2 cellular contexts compared by ENCODE assay signal in the genomic region with DNA sequence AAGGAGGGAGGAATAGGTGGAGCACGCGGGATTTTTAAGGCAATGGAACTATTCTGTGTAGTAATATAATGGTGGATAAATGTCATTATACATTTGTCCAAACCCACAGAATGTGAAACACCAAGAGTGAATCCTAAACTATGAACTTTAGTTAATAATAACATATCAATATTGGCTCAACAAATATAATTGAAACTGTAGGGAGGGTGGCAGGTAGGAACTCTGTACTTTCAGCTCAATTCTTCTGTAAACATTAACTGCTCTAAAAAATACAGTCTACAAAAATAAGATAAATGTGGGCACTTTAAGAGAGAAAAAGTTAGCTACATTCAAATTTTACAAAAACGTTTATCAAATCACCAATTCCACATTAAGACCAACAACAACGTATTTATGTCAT.
TF ChIP-seq lines count a peak whose summit lies in the region.

No MANE protein-coding gene starts in this region.

TF ChIP-seq in K562, 482 proteins besides CTCF, POLR2A, EP300 and RAD21 (continued from another document):
- no peak for TF ChIP-seq ZNF668 (CRISPR knock-in tag; IDR thresholded peaks at IDR 0.05)
- TF ChIP-seq, protein P1, sequence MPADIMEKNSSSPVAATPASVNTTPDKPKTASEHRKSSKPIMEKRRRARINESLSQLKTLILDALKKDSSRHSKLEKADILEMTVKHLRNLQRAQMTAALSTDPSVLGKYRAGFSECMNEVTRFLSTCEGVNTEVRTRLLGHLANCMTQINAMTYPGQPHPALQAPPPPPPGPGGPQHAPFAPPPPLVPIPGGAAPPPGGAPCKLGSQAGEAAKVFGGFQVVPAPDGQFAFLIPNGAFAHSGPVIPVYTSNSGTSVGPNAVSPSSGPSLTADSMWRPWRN (IDR thresholded peaks at IDR 0.05; ENCODE audit: low read depth): no peak

TF ChIP-seq in HepG2, 621 proteins besides CTCF, POLR2A, EP300 and RAD21 (continued from another document):
- TF ChIP-seq, protein P2, sequence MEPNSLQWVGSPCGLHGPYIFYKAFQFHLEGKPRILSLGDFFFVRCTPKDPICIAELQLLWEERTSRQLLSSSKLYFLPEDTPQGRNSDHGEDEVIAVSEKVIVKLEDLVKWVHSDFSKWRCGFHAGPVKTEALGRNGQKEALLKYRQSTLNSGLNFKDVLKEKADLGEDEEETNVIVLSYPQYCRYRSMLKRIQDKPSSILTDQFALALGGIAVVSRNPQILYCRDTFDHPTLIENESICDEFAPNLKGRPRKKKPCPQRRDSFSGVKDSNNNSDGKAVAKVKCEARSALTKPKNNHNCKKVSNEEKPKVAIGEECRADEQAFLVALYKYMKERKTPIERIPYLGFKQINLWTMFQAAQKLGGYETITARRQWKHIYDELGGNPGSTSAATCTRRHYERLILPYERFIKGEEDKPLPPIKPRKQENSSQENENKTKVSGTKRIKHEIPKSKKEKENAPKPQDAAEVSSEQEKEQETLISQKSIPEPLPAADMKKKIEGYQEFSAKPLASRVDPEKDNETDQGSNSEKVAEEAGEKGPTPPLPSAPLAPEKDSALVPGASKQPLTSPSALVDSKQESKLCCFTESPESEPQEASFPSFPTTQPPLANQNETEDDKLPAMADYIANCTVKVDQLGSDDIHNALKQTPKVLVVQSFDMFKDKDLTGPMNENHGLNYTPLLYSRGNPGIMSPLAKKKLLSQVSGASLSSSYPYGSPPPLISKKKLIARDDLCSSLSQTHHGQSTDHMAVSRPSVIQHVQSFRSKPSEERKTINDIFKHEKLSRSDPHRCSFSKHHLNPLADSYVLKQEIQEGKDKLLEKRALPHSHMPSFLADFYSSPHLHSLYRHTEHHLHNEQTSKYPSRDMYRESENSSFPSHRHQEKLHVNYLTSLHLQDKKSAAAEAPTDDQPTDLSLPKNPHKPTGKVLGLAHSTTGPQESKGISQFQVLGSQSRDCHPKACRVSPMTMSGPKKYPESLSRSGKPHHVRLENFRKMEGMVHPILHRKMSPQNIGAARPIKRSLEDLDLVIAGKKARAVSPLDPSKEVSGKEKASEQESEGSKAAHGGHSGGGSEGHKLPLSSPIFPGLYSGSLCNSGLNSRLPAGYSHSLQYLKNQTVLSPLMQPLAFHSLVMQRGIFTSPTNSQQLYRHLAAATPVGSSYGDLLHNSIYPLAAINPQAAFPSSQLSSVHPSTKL (CRISPR knock-in tag; IDR thresholded peaks at IDR 0.05): 0 out of 2 replicates have a peak, but pooled peaks have one; percentile 18
- TF ChIP-seq ZFY (CRISPR knock-in tag; IDR thresholded peaks at IDR 0.05): no peak
- TF ChIP-seq, protein P3, sequence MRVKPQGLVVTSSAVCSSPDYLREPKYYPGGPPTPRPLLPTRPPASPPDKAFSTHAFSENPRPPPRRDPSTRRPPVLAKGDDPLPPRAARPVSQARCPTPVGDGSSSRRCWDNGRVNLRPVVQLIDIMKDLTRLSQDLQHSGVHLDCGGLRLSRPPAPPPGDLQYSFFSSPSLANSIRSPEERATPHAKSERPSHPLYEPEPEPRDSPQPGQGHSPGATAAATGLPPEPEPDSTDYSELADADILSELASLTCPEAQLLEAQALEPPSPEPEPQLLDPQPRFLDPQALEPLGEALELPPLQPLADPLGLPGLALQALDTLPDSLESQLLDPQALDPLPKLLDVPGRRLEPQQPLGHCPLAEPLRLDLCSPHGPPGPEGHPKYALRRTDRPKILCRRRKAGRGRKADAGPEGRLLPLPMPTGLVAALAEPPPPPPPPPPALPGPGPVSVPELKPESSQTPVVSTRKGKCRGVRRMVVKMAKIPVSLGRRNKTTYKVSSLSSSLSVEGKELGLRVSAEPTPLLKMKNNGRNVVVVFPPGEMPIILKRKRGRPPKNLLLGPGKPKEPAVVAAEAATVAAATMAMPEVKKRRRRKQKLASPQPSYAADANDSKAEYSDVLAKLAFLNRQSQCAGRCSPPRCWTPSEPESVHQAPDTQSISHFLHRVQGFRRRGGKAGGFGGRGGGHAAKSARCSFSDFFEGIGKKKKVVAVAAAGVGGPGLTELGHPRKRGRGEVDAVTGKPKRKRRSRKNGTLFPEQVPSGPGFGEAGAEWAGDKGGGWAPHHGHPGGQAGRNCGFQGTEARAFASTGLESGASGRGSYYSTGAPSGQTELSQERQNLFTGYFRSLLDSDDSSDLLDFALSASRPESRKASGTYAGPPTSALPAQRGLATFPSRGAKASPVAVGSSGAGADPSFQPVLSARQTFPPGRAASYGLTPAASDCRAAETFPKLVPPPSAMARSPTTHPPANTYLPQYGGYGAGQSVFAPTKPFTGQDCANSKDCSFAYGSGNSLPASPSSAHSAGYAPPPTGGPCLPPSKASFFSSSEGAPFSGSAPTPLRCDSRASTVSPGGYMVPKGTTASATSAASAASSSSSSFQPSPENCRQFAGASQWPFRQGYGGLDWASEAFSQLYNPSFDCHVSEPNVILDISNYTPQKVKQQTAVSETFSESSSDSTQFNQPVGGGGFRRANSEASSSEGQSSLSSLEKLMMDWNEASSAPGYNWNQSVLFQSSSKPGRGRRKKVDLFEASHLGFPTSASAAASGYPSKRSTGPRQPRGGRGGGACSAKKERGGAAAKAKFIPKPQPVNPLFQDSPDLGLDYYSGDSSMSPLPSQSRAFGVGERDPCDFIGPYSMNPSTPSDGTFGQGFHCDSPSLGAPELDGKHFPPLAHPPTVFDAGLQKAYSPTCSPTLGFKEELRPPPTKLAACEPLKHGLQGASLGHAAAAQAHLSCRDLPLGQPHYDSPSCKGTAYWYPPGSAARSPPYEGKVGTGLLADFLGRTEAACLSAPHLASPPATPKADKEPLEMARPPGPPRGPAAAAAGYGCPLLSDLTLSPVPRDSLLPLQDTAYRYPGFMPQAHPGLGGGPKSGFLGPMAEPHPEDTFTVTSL (CRISPR knock-in tag; IDR thresholded peaks at IDR 0.05; ENCODE audit: borderline replicate concordance): peak; percentile 60; the same call in 1 of the 2 replicates
- TF ChIP-seq, protein P4, sequence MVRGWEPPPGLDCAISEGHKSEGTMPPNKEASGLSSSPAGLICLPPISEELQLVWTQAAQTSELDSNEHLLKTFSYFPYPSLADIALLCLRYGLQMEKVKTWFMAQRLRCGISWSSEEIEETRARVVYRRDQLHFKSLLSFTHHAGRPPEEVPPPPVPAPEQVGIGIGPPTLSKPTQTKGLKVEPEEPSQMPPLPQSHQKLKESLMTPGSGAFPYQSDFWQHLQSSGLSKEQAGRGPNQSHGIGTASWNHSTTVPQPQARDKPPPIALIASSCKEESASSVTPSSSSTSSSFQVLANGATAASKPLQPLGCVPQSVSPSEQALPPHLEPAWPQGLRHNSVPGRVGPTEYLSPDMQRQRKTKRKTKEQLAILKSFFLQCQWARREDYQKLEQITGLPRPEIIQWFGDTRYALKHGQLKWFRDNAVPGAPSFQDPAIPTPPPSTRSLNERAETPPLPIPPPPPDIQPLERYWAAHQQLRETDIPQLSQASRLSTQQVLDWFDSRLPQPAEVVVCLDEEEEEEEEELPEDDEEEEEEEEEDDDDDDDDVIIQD (CRISPR knock-in tag; IDR thresholded peaks at IDR 0.05; ENCODE audit: low read depth): 0 out of 2 replicates have a peak, but pooled peaks have one; percentile 16
- no peak for TF ChIP-seq SOX13 (IDR thresholded peaks at IDR 0.05)
- 0 out of 4 replicates have a peak, but pooled peaks of 1 of the 2 experiments have one; percentile 10 for TF ChIP-seq SOX13 (CRISPR knock-in tag; conservative IDR thresholded peaks at IDR 0.05 in 1 of 2, IDR thresholded peaks at IDR 0.05 in 1 of 2)
- TF ChIP-seq HNF4A (CRISPR knock-in tag; IDR thresholded peaks at IDR 0.05): peak; percentile 67
- 0 out of 2 replicates have a peak, but pooled peaks have one; percentile 26 for TF ChIP-seq ZNF264 (CRISPR knock-in tag; IDR thresholded peaks at IDR 0.05)
- no peak for TF ChIP-seq SAFB2 (CRISPR knock-in tag; IDR thresholded peaks at IDR 0.05; ENCODE audit: borderline replicate concordance, low read depth)
- TF ChIP-seq, protein P5, sequence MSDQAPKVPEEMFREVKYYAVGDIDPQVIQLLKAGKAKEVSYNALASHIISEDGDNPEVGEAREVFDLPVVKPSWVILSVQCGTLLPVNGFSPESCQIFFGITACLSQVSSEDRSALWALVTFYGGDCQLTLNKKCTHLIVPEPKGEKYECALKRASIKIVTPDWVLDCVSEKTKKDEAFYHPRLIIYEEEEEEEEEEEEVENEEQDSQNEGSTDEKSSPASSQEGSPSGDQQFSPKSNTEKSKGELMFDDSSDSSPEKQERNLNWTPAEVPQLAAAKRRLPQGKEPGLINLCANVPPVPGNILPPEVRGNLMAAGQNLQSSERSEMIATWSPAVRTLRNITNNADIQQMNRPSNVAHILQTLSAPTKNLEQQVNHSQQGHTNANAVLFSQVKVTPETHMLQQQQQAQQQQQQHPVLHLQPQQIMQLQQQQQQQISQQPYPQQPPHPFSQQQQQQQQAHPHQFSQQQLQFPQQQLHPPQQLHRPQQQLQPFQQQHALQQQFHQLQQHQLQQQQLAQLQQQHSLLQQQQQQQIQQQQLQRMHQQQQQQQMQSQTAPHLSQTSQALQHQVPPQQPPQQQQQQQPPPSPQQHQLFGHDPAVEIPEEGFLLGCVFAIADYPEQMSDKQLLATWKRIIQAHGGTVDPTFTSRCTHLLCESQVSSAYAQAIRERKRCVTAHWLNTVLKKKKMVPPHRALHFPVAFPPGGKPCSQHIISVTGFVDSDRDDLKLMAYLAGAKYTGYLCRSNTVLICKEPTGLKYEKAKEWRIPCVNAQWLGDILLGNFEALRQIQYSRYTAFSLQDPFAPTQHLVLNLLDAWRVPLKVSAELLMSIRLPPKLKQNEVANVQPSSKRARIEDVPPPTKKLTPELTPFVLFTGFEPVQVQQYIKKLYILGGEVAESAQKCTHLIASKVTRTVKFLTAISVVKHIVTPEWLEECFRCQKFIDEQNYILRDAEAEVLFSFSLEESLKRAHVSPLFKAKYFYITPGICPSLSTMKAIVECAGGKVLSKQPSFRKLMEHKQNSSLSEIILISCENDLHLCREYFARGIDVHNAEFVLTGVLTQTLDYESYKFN (CRISPR knock-in tag; conservative IDR thresholded peaks at IDR 0.05): peak; percentile 77
- no peak for TF ChIP-seq ZNF672 (CRISPR knock-in tag; IDR thresholded peaks at IDR 0.05)
- TF ChIP-seq, protein P6, sequence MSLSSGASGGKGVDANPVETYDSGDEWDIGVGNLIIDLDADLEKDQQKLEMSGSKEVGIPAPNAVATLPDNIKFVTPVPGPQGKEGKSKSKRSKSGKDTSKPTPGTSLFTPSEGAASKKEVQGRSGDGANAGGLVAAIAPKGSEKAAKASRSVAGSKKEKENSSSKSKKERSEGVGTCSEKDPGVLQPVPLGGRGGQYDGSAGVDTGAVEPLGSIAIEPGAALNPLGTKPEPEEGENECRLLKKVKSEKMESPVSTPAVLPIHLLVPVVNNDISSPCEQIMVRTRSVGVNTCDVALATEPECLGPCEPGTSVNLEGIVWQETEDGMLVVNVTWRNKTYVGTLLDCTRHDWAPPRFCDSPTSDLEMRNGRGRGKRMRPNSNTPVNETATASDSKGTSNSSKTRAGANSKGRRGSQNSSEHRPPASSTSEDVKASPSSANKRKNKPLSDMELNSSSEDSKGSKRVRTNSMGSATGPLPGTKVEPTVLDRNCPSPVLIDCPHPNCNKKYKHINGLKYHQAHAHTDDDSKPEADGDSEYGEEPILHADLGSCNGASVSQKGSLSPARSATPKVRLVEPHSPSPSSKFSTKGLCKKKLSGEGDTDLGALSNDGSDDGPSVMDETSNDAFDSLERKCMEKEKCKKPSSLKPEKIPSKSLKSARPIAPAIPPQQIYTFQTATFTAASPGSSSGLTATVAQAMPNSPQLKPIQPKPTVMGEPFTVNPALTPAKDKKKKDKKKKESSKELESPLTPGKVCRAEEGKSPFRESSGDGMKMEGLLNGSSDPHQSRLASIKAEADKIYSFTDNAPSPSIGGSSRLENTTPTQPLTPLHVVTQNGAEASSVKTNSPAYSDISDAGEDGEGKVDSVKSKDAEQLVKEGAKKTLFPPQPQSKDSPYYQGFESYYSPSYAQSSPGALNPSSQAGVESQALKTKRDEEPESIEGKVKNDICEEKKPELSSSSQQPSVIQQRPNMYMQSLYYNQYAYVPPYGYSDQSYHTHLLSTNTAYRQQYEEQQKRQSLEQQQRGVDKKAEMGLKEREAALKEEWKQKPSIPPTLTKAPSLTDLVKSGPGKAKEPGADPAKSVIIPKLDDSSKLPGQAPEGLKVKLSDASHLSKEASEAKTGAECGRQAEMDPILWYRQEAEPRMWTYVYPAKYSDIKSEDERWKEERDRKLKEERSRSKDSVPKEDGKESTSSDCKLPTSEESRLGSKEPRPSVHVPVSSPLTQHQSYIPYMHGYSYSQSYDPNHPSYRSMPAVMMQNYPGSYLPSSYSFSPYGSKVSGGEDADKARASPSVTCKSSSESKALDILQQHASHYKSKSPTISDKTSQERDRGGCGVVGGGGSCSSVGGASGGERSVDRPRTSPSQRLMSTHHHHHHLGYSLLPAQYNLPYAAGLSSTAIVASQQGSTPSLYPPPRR (CRISPR knock-in tag; IDR thresholded peaks at IDR 0.05; ENCODE audit: borderline replicate concordance): peak; percentile 49; the same call in 1 of the 2 replicates
- TF ChIP-seq ZNF138 (CRISPR knock-in tag; IDR thresholded peaks at IDR 0.05; ENCODE audit: low read depth): no peak
- peak; percentile 70; the same call in 1 of the 2 replicates for TF ChIP-seq ZNF263 (CRISPR knock-in tag; IDR thresholded peaks at IDR 0.05)
- 0 out of 2 replicates have a peak, but pooled peaks have one; percentile 33 for TF ChIP-seq FOXJ3 (CRISPR knock-in tag; IDR thresholded peaks at IDR 0.05; ENCODE audit: borderline replicate concordance)
- TF ChIP-seq ZNF3 (CRISPR knock-in tag; IDR thresholded peaks at IDR 0.05): no peak
- 0 out of 2 replicates have a peak, but pooled peaks have one; percentile 25 for TF ChIP-seq ZNF644 (CRISPR knock-in tag; IDR thresholded peaks at IDR 0.05; ENCODE audit: low read depth)
- TF ChIP-seq, protein P7, sequence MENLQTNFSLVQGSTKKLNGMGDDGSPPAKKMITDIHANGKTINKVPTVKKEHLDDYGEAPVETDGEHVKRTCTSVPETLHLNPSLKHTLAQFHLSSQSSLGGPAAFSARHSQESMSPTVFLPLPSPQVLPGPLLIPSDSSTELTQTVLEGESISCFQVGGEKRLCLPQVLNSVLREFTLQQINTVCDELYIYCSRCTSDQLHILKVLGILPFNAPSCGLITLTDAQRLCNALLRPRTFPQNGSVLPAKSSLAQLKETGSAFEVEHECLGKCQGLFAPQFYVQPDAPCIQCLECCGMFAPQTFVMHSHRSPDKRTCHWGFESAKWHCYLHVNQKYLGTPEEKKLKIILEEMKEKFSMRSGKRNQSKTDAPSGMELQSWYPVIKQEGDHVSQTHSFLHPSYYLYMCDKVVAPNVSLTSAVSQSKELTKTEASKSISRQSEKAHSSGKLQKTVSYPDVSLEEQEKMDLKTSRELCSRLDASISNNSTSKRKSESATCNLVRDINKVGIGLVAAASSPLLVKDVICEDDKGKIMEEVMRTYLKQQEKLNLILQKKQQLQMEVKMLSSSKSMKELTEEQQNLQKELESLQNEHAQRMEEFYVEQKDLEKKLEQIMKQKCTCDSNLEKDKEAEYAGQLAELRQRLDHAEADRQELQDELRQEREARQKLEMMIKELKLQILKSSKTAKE (CRISPR knock-in tag; IDR thresholded peaks at IDR 0.05; ENCODE audit: borderline replicate concordance): no peak
- TF ChIP-seq HOXA5 (CRISPR knock-in tag; IDR thresholded peaks at IDR 0.05): 0 out of 2 replicates have a peak, but pooled peaks have one; percentile 47
- TF ChIP-seq, protein P8, sequence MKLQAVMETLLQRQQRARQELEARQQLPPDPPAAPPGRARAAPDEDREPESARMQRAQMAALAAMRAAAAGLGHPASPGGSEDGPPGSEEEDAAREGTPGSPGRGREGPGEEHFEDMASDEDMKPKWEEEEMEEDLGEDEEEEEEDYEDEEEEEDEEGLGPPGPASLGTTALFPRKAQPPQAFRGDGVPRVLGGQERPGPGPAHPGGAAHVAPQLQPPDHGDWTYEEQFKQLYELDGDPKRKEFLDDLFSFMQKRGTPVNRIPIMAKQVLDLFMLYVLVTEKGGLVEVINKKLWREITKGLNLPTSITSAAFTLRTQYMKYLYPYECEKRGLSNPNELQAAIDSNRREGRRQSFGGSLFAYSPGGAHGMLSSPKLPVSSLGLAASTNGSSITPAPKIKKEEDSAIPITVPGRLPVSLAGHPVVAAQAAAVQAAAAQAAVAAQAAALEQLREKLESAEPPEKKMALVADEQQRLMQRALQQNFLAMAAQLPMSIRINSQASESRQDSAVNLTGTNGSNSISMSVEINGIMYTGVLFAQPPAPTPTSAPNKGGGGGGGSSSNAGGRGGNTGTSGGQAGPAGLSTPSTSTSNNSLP (IDR thresholded peaks at IDR 0.05; ENCODE audit: low read depth, low read length): 0 out of 2 replicates have a peak, but pooled peaks have one; percentile 25
- no peak for TF ChIP-seq ZSCAN9 (CRISPR knock-in tag; IDR thresholded peaks at IDR 0.05; ENCODE audit: borderline replicate concordance)
